In genomic region chr2:233867993-233868532, GRCh38 we compare ENCODE assay signal across 8 cellular contexts.
DNase-seq lines count a peak whose midpoint lies in the region; ATAC-seq and TF ChIP-seq lines count a peak whose summit lies in the region.

Gene MSL3B (minus strand): TSS chr2:233868386.

- peak within 1 kb of the TSS in 6 of 7 donors; percentile 74 to 92 (median 80) for H3K27ac Mint-ChIP-seq in CD4-positive, alpha-beta memory T cell
- H3K27ac Mint-ChIP-seq in activated CD8-positive, alpha-beta T cell treated with anti-CD3 and anti-CD28 coated beads for 36 hours = peak within 1 kb of the TSS; percentile 83
- peak within 1 kb of the TSS; percentile 75 for H3K27ac Mint-ChIP-seq in endothelial cell (ENCODE audit: unreplicated experiment)
- H3K27ac Mint-ChIP-seq in naive thymus-derived CD4-positive, alpha-beta T cell = peak within 1 kb of the TSS; percentile 68 to 95 (median 86)

- peaks cover 4 to 7% of the 10 kb centered on the region in 2 donors for H3K36me3 Mint-ChIP-seq in CD4-positive, alpha-beta memory T cell
- H3K36me3 Mint-ChIP-seq in activated CD8-positive, alpha-beta T cell treated with anti-CD3 and anti-CD28 coated beads for 36 hours (ENCODE audit: low read depth) = peaks cover 23% of the 10 kb centered on the region
- H3K36me3 Mint-ChIP-seq in endothelial cell (ENCODE audit: low read depth, unreplicated experiment) = peaks cover 6% of the 10 kb centered on the region
- H3K36me3 Mint-ChIP-seq in naive thymus-derived CD4-positive, alpha-beta T cell = peaks cover 5 to 34% (median 18%) of the 10 kb centered on the region in 5 donors

- H3K27me3 Mint-ChIP-seq in CD4-positive, alpha-beta memory T cell = peaks cover 14 to 22% of the 10 kb centered on the region in 2 donors
- peaks cover 13% of the 10 kb centered on the region for H3K27me3 Mint-ChIP-seq in activated CD8-positive, alpha-beta T cell treated with anti-CD3 and anti-CD28 coated beads for 36 hours
- peaks cover 1% of the 10 kb centered on the region for H3K27me3 Mint-ChIP-seq in endothelial cell (ENCODE audit: unreplicated experiment)
- H3K27me3 Mint-ChIP-seq in naive thymus-derived CD4-positive, alpha-beta T cell = peaks cover 23 to 34% (median 33%) of the 10 kb centered on the region in 5 donors

- H3K9me3 Mint-ChIP-seq in CD4-positive, alpha-beta memory T cell = peaks cover 2 to 22% (median 17%) of the 10 kb centered on the region in 8 donors
- H3K9me3 Mint-ChIP-seq in activated CD8-positive, alpha-beta T cell treated with anti-CD3 and anti-CD28 coated beads for 36 hours = peaks cover 8% of the 10 kb centered on the region
- H3K9me3 Mint-ChIP-seq in endothelial cell (ENCODE audit: unreplicated experiment) = no peaks in the 10 kb centered on the region
- H3K9me3 Mint-ChIP-seq in naive thymus-derived CD4-positive, alpha-beta T cell = peaks cover 4 to 61% (median 14%) of the 10 kb centered on the region in 11 donors

- H3K9me3 ChIP-seq in CD4-positive, alpha-beta memory T cell (ENCODE audit: control insufficient read depth in 1 of 2, low read length in 2 of 2) = no peaks in the 10 kb centered on the region
- H3K9me3 ChIP-seq in naive thymus-derived CD4-positive, alpha-beta T cell (ENCODE audit: control insufficient read depth in 2 of 3, low read length in 3 of 3) = peaks cover 0 to 4% (median 0%) of the 10 kb centered on the region in 3 experiments
- H3K9me3 ChIP-seq in stomach smooth muscle (ENCODE audit: control insufficient read depth in 2 of 2, low read length in 2 of 2) = peaks cover 0 to 7% of the 10 kb centered on the region in 2 donors

- POLR2A ChIA-PET in CD4-positive, alpha-beta memory T cell (lab: Charles Lee; ENCODE audit: partially characterized antibody) = interaction anchor here (1.0 kb wide), 1 partner anchor 13 kb away, joined by 3 read pairs; no protein-coding TSS in a partner anchor
- POLR2A ChIA-PET in activated CD8-positive, alpha-beta T cell treated with anti-CD3 and anti-CD28 coated beads for 36 hours (lab: Charles Lee) = interaction anchor here (0.6 kb wide), 1 partner anchor 13 kb away, joined by 3 read pairs; no protein-coding TSS in a partner anchor
- POLR2A ChIA-PET in naive thymus-derived CD4-positive, alpha-beta T cell (lab: Charles Lee) = interaction anchor here (0.7 to 0.9 kb wide), 2 partner anchors 616 to 625 kb away, joined by 3 to 6 read pairs; no protein-coding TSS in a partner anchor

- peak within 1 kb of the TSS; percentile 88 to 95 (median 91) for H3K4me3 Mint-ChIP-seq in CD4-positive, alpha-beta memory T cell
- H3K4me3 Mint-ChIP-seq in activated CD8-positive, alpha-beta T cell treated with anti-CD3 and anti-CD28 coated beads for 36 hours = peak within 1 kb of the TSS; percentile 82
- H3K4me3 Mint-ChIP-seq in endothelial cell (ENCODE audit: unreplicated experiment) = peak within 1 kb of the TSS; percentile 92
- peak within 1 kb of the TSS; percentile 83 to 98 (median 92) for H3K4me3 Mint-ChIP-seq in naive thymus-derived CD4-positive, alpha-beta T cell

- no peak for TF ChIP-seq CTCF in activated CD8-positive, alpha-beta T cell treated with anti-CD3 and anti-CD28 coated beads for 36 hours (IDR thresholded peaks at IDR 0.05)
- no peak for TF ChIP-seq CTCF in endothelial cell (IDR thresholded peaks at IDR 0.05; ENCODE audit: unreplicated experiment)

- CTCF ChIA-PET in CD4-positive, alpha-beta memory T cell (lab: Charles Lee; ENCODE audit: partially characterized antibody) = interaction anchor here (2.8 kb wide), 1 partner anchor 11 kb away, joined by 14 read pairs; no protein-coding TSS in a partner anchor
- CTCF ChIA-PET in activated CD8-positive, alpha-beta T cell treated with anti-CD3 and anti-CD28 coated beads for 36 hours (lab: Charles Lee) = interaction anchor here (0.9 to 3.0 kb wide), 3 partner anchors 10 to 676 kb away, joined by 3 to 23 read pairs (median 3); no protein-coding TSS in a partner anchor
- CTCF ChIA-PET in naive thymus-derived CD4-positive, alpha-beta T cell (lab: Charles Lee) = interaction anchor here (0.6 kb wide), 1 partner anchor 10 kb away, joined by 4 read pairs; no protein-coding TSS in a partner anchor

- H3K4me1 ChIP-seq in CD4-positive, alpha-beta memory T cell (ENCODE audit: insufficient read depth, low read length) = no peaks in the 10 kb centered on the region
- H3K4me1 ChIP-seq in naive thymus-derived CD4-positive, alpha-beta T cell (ENCODE audit: control insufficient read depth in 2 of 2, insufficient read depth in 2 of 2, low read length in 2 of 2) = no peaks in the 10 kb centered on the region
- H3K4me1 ChIP-seq in stomach smooth muscle (ENCODE audit: control insufficient read depth, insufficient read depth, low read length) = no peaks in the 10 kb centered on the region

- no peak within 1 kb of the TSS for H3K27ac ChIP-seq in CD4-positive, alpha-beta memory T cell (ENCODE audit: low read depth, low read length)
- peak within 1 kb of the TSS; percentile 56 for H3K27ac ChIP-seq in naive thymus-derived CD4-positive, alpha-beta T cell (ENCODE audit: low read depth, low read length)
- no peak within 1 kb of the TSS for H3K27ac ChIP-seq in stomach smooth muscle (ENCODE audit: low read length)

- no peaks in the 10 kb centered on the region for H3K27me3 ChIP-seq in CD4-positive, alpha-beta memory T cell (ENCODE audit: insufficient read depth, low read length)
- no peaks in the 10 kb centered on the region for H3K27me3 ChIP-seq in naive thymus-derived CD4-positive, alpha-beta T cell (ENCODE audit: control insufficient read depth in 2 of 2, insufficient read depth in 2 of 2, low read length in 2 of 2)
- H3K27me3 ChIP-seq in stomach smooth muscle (ENCODE audit: control insufficient read depth in 1 of 2, insufficient read depth in 2 of 2, low read length in 2 of 2) = no peaks in the 10 kb centered on the region

- peak; percentile 78 for ATAC-seq in GM21423 (IDR thresholded peaks at IDR 0.05; ENCODE audit: unreplicated experiment)
- peak; percentile 93 for ATAC-seq in activated CD8-positive, alpha-beta T cell treated with anti-CD3 and anti-CD28 coated beads for 36 hours
- peak; percentile 68 for ATAC-seq in naive thymus-derived CD4-positive, alpha-beta T cell
- ATAC-seq in GM19397 (IDR thresholded peaks at IDR 0.05; ENCODE audit: unreplicated experiment) = no peak

- peak; percentile 47 to 65 (median 63) for DNase-seq in CD4-positive, alpha-beta memory T cell
- DNase-seq in NCI-H2081 (lab: John Stamatoyannopoulos, UW) (peak; percentile 58 to 78), endothelial cell (ENCODE audit: low spot score) (peak; percentile 48)
- DNase-seq in activated CD8-positive, alpha-beta T cell treated with anti-CD3 and anti-CD28 coated beads for 36 hours = peak; percentile 58
- DNase-seq in naive thymus-derived CD4-positive, alpha-beta T cell = peak; percentile 43 to 69 (median 63)

- no peaks in the 10 kb centered on the region for H3K36me3 ChIP-seq in CD4-positive, alpha-beta memory T cell (ENCODE audit: insufficient read depth, low read length)
- H3K36me3 ChIP-seq in naive thymus-derived CD4-positive, alpha-beta T cell (ENCODE audit: control insufficient read depth in 2 of 3, insufficient read depth in 3 of 3, low read length in 3 of 3) = no peaks in the 10 kb centered on the region
- no peaks in the 10 kb centered on the region for H3K36me3 ChIP-seq in stomach smooth muscle (ENCODE audit: control insufficient read depth in 2 of 2, insufficient read depth in 2 of 2, low read length in 2 of 2)

- H3K4me3 ChIP-seq in CD4-positive, alpha-beta memory T cell (ENCODE audit: low read length in 2 of 2) = peak within 1 kb of the TSS; percentile 71 to 76
- peak within 1 kb of the TSS; percentile 73 for H3K4me3 ChIP-seq in naive thymus-derived CD4-positive, alpha-beta T cell (ENCODE audit: low read length)
- peak within 1 kb of the TSS; percentile 78 to 85 for H3K4me3 ChIP-seq in stomach smooth muscle (ENCODE audit: low read length in 2 of 2)

- H3K9ac ChIP-seq in stomach smooth muscle (ENCODE audit: low read length in 2 of 2) = peak within 1 kb of the TSS; percentile 62 to 68

- intact Hi-C loops in CD4-positive, alpha-beta memory T cell (cut with micrococcal nuclease) = loop anchor here (1.0 kb wide), 1 partner anchor 14 kb away; the partner anchor contains the start of gene HJURP
- intact Hi-C loops in activated CD8-positive, alpha-beta T cell treated with anti-CD3 and anti-CD28 coated beads for 36 hours (cut with micrococcal nuclease) = no loop called here
- intact Hi-C loops in naive thymus-derived CD4-positive, alpha-beta T cell (cut with micrococcal nuclease) = loop anchor here (1.0 kb wide), 1 partner anchor 14 kb away; the partner anchor contains the start of gene HJURP (in 2 of the 2)

- H3K4me1 Mint-ChIP-seq in CD4-positive, alpha-beta memory T cell = peaks cover 2 to 8% (median 5%) of the 10 kb centered on the region in 4 donors
- peaks cover 3% of the 10 kb centered on the region for H3K4me1 Mint-ChIP-seq in activated CD8-positive, alpha-beta T cell treated with anti-CD3 and anti-CD28 coated beads for 36 hours (ENCODE audit: low read depth)
- no peaks in the 10 kb centered on the region for H3K4me1 Mint-ChIP-seq in endothelial cell (ENCODE audit: unreplicated experiment)
- peaks cover 3 to 29% (median 8%) of the 10 kb centered on the region in 7 donors for H3K4me1 Mint-ChIP-seq in naive thymus-derived CD4-positive, alpha-beta T cell
